ENCODE assay signal across 19 cellular contexts in genomic region chrX:69130448-69130847, GRCh38.
A peak's percentile ranks its signal among the peaks of the same experiment; 100 is the strongest.
DNase-seq lines count a peak whose midpoint lies in the region; ATAC-seq and TF ChIP-seq lines count a peak whose summit lies in the region.
"Had no signal": no experiment of that assay in that cellular context is flagged by ENCODE, and none has a peak within 500 bp of the region (broad histone marks: within the 10 kb centered on the region; RNA-seq: fewer than 3 reads in every experiment).

No MANE protein-coding gene starts in this region.

- peaks cover 55% of the 10 kb centered on the region for H3K4me1 Mint-ChIP-seq in nephron
- H3K4me1 Mint-ChIP-seq: T-helper 17 cell had no signal

- no peak overlapping the region for H3K4me3 ChIP-seq in HEK293 (ENCODE audit: low read depth, low read length)
- H3K4me3 ChIP-seq: GM23248 had no signal

- peaks cover 8% of the 10 kb centered on the region for H3K9me3 Mint-ChIP-seq in nephron
- H3K9me3 Mint-ChIP-seq: CD4-positive, CD25-positive, alpha-beta regulatory T cell; IgD-negative memory B cell had no signal

- POLR2A ChIA-PET in HEK293 (lab: Yijun Ruan, JAX), result interaction anchor here (0.9 kb wide), 1 partner anchor 302 kb away, joined by 3 read pairs; the partner anchor contains the start of gene EFNB1

- peak overlapping the region; percentile 67 to 86 (median 83) for H3K27ac Mint-ChIP-seq in nephron
- H3K27ac Mint-ChIP-seq: B cell; CD4-positive, CD25-positive, alpha-beta regulatory T cell; IgD-negative memory B cell; T-helper 17 cell had no signal

- H3K9me3 ChIP-seq in HEK293 (ENCODE audit: control insufficient read depth, insufficient read depth, low read depth, low read length), result no peaks in the 10 kb centered on the region

- CTCF ChIA-PET in HEK293 (lab: Yijun Ruan, JAX), result interaction anchor here (0.5 to 0.6 kb wide), 2 partner anchors 35 to 159 kb away, joined by 4 to 5 read pairs; partner anchors contain the start of gene PJA1

- peak overlapping the region in 1 of 3 experiments; percentile 53 for H3K4me3 Mint-ChIP-seq in nephron
- H3K4me3 Mint-ChIP-seq: B cell; CD4-positive, CD25-positive, alpha-beta regulatory T cell; IgD-negative memory B cell; T-helper 17 cell had no signal

- TF ChIP-seq CTCF in HEK293 (tag by site-specific recombination; IDR thresholded peaks at IDR 0.05), result no peak
- TF ChIP-seq CTCF in nephron (IDR thresholded peaks at IDR 0.05; ENCODE audit: unreplicated experiment in 3 of 3), result no peak

- no peaks in the 10 kb centered on the region for H3K4me1 ChIP-seq in HEK293 (ENCODE audit: control insufficient read depth, insufficient read depth, low read length)

- H3K36me3 Mint-ChIP-seq in nephron (ENCODE audit: low read depth), result no peaks in the 10 kb centered on the region
- H3K36me3 Mint-ChIP-seq: CD4-positive, CD25-positive, alpha-beta regulatory T cell; IgD-negative memory B cell had no signal

- DNase-seq in NCI-H1436 treated with DMSO at 0.1 percent for 48 hours (lab: John Stamatoyannopoulos, UW), result peak; percentile 54
- DNase-seq in NCI-H748 (lab: John Stamatoyannopoulos, UW; ENCODE audit: unreplicated experiment), result peak; percentile 61
- no peak for DNase-seq in DMS53 treated with DMSO at 0.1 percent for 48 hours (lab: John Stamatoyannopoulos, UW; ENCODE audit: unreplicated experiment)
- DNase-seq in iPS-NIHi7 (ENCODE audit: extremely low spot score), result no peak
- DNase-seq: Calu3; CD4-positive, CD25-positive, alpha-beta regulatory T cell; DMS53; GM23248; NCI-H2171; NCI-H510A treated with DMSO at 0.1 percent for 48 hours; SHP77; T-helper 17 cell had no signal

- peaks cover 10% of the 10 kb centered on the region for H3K27me3 Mint-ChIP-seq in nephron (ENCODE audit: low read depth)

- no peaks in the 10 kb centered on the region for H3K36me3 ChIP-seq in HEK293 (ENCODE audit: control insufficient read depth in 2 of 2, insufficient read depth in 1 of 2, low read length in 2 of 2)

- H3K27ac ChIP-seq in HEK293 (ENCODE audit: extremely low read depth, low read depth, low read length), result no peak overlapping the region
- H3K27ac ChIP-seq: GM23248, HL-60 had no signal

- ATAC-seq in GM21390 (IDR thresholded peaks at IDR 0.05; ENCODE audit: unreplicated experiment), result no peak
- ATAC-seq: HCT116, T-helper 17 cell had no signal

TF ChIP-seq in HEK293, 187 proteins besides CTCF, POLR2A, EP300 and RAD21:
- no peak for TF ChIP-seq ZNF449 (tag by site-specific recombination; IDR thresholded peaks at IDR 0.05)
- TF ChIP-seq EGR2 (tag by site-specific recombination; IDR thresholded peaks at IDR 0.05; ENCODE audit: low read depth), result peak; percentile 49
- no peak for TF ChIP-seq ZNF785 (tag by site-specific recombination; IDR thresholded peaks at IDR 0.05)
- TF ChIP-seq ZNF596 (tag by site-specific recombination; IDR thresholded peaks at IDR 0.05), result peak; percentile 83
- 0 out of 2 replicates have a peak, but pooled peaks have one; percentile 21 for TF ChIP-seq ZNF398 (tag by site-specific recombination; IDR thresholded peaks at IDR 0.05)

Comparison
In these comparisons a context has a peak if more than half of its experiments do, and no peak if none do; other contexts are left out.
1. DNase-seq: peak in NCI-H1436 treated with DMSO at 0.1 percent for 48 hours (single experiment) and NCI-H748 (single experiment); none in DMS53 treated with DMSO at 0.1 percent for 48 hours (single experiment) and iPS-NIHi7 (single experiment).